Comparison of ENCODE assay signal across 12 cellular contexts in the genomic region with DNA sequence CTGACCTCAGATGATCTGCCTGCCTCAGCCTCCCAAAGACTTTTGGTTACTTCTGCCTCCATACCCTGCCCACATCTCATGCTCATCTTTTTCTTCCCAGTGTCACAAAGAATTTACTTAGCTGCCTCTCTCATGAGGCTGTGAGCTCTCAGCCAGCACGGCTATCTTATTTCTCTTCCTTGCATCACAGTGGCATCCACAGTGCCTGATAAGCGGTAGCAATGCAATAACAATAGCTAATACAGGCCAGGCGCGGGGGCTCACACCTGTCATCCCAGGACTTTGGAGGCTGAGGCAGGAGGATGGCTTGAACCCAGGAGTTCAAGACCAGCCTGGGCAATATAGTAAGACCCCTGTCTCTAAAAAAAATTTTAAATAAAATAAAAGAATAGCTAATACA. TPM values are rescaled to one million over a fixed set of nuclear protein-coding genes. Genes with fewer than 3 reads are reported as not detected.
"Had no signal": no experiment of that assay in that cellular context is flagged by ENCODE, and none has a peak within 500 bp of the region (broad histone marks: within the 10 kb centered on the region; RNA-seq: fewer than 3 reads in every experiment).

No MANE protein-coding gene starts in this region.

- H3K4me3 ChIP-seq: body of pancreas, lung had no signal

- H3K9me3 ChIP-seq: body of pancreas had no signal

- H3K27me3 ChIP-seq: body of pancreas had no signal

- H3K9me3 Mint-ChIP-seq: endodermal cell; natural killer cell treated with Interleukin-12 subunit alpha and Interleukin-12 subunit beta and Interleukin-15 and Interleukin-18, amount 100 ng/mL, for 72 hours; T-helper 1 cell treated with Interleukin-12 subunit alpha and Interleukin-12 subunit beta and Interleukin-4 antibody, amounts not matched to agents 30 μg/mL and 1 μg/mL, for 36 hours had no signal

- H3K36me3 Mint-ChIP-seq: natural killer cell treated with Interleukin-12 subunit alpha and Interleukin-12 subunit beta and Interleukin-15 and Interleukin-18, amount 100 ng/mL, for 72 hours had no signal

- H3K4me3 Mint-ChIP-seq: endodermal cell; natural killer cell treated with Interleukin-12 subunit alpha and Interleukin-12 subunit beta and Interleukin-15 and Interleukin-18, amount 100 ng/mL, for 72 hours; T-helper 1 cell treated with Interleukin-12 subunit alpha and Interleukin-12 subunit beta and Interleukin-4 antibody, amounts not matched to agents 30 μg/mL and 1 μg/mL, for 36 hours had no signal

- H3K27ac Mint-ChIP-seq: endodermal cell; natural killer cell treated with Interleukin-12 subunit alpha and Interleukin-12 subunit beta and Interleukin-15 and Interleukin-18, amount 100 ng/mL, for 72 hours; T-helper 1 cell treated with Interleukin-12 subunit alpha and Interleukin-12 subunit beta and Interleukin-4 antibody, amounts not matched to agents 30 μg/mL and 1 μg/mL, for 36 hours had no signal

- H3K27ac ChIP-seq: body of pancreas had no signal

RNA-seq across cellular contexts. Expression of a gene that starts 15.5 kb away (rescaled TPM):
- total RNA-seq: dermis blood vessel endothelial cell; mononuclear cell; natural killer cell treated with Interleukin-12 subunit alpha and Interleukin-12 subunit beta and Interleukin-15 and Interleukin-18, amount 100 ng/mL, for 72 hours; posterior vena cava; right cardiac atrium had no signal

RNA-seq across cellular contexts. Expression of a gene that starts 33.6 kb away (rescaled TPM):
- total RNA-seq: body of pancreas; dermis blood vessel endothelial cell; glomerular endothelial cell; mononuclear cell; natural killer cell treated with Interleukin-12 subunit alpha and Interleukin-12 subunit beta and Interleukin-15 and Interleukin-18, amount 100 ng/mL, for 72 hours; temporal lobe had no signal
- polyA plus RNA-seq: esophagus had no signal
